17 cellular contexts compared by ENCODE assay signal in genomic region chr11:95456704-95457491, GRCh38.
"Had no signal": no experiment of that assay in that cellular context is flagged by ENCODE, and none has a peak within 500 bp of the region (broad histone marks: within the 10 kb centered on the region; RNA-seq: fewer than 3 reads in every experiment).

No MANE protein-coding gene starts in this region.

- H3K36me3 Mint-ChIP-seq: memory B cell, T-cell had no signal

- H3K4me3 ChIP-seq: sigmoid colon had no signal

- H3K4me3 Mint-ChIP-seq: activated CD4-positive, alpha-beta memory T cell treated with anti-CD3 and anti-CD28 coated beads, Interleukin-2, amount 10 ng/mL, durations not matched to agents 7 days and 5 days; activated CD4-positive, alpha-beta T cell treated with anti-CD3 and anti-CD28 coated beads for 36 hours; activated T-helper 1 cell treated with anti-CD3 and anti-CD28 coated beads, Interleukin-12 subunit alpha, Interleukin-12 subunit beta, Interleukin-2, Interleukin-4 antibody, amounts not matched to agents 30 ng/mL and 10 ng/mL and 1 ng/mL, durations not matched to agents 14 hours and 24 hours and 36 hours; central memory CD8-positive, alpha-beta T cell; dendritic cell treated with granulocyte-macrophage colony-stimulating factor and Interleukin-4, amounts not matched to agents 40 ng/mL and 50 ng/mL, for 4 days; effector memory CD8-positive, alpha-beta T cell; memory B cell; T-cell; type B pancreatic cell had no signal

- H3K9me3 Mint-ChIP-seq: central memory CD8-positive, alpha-beta T cell; effector memory CD8-positive, alpha-beta T cell had no signal

- H3K27ac ChIP-seq: sigmoid colon, VCaP had no signal

- H3K36me3 ChIP-seq: sigmoid colon had no signal

- DNase-seq: activated CD4-positive, alpha-beta memory T cell treated with anti-CD3 and anti-CD28 coated beads, Interleukin-2, amount 10 ng/mL, durations not matched to agents 7 days and 5 days; activated CD4-positive, alpha-beta T cell treated with anti-CD3 and anti-CD28 coated beads for 36 hours; activated CD8-positive, alpha-beta memory T cell treated with anti-CD3 and anti-CD28 coated beads, Interleukin-2, amount 50 U/mL, for 4 hours; activated naive CD4-positive, alpha-beta T cell; effector memory CD8-positive, alpha-beta T cell; left colon; sigmoid colon; stimulated activated CD4-positive, alpha-beta T cell treated with anti-CD3 and anti-CD28 coated beads, Interleukin-12 subunit alpha, Interleukin-12 subunit beta, amount 100 ng/mL, for 4 hours; stimulated activated naive CD4-positive, alpha-beta T cell treated with Interleukin-2 at 50 U/mL for 16 hours; T-cell; T1000 had no signal

- ATAC-seq: activated CD4-positive, alpha-beta T cell treated with anti-CD3 and anti-CD28 coated beads for 36 hours; effector memory CD8-positive, alpha-beta T cell; left colon; T-cell had no signal

- H3K27me3 Mint-ChIP-seq: activated CD4-positive, alpha-beta memory T cell treated with anti-CD3 and anti-CD28 coated beads, Interleukin-2, amount 10 ng/mL, durations not matched to agents 7 days and 5 days; activated CD4-positive, alpha-beta T cell treated with anti-CD3 and anti-CD28 coated beads for 36 hours; dendritic cell treated with granulocyte-macrophage colony-stimulating factor and Interleukin-4, amounts not matched to agents 40 ng/mL and 50 ng/mL, for 4 days; memory B cell; T-cell had no signal

- H3K27me3 ChIP-seq: sigmoid colon had no signal

- H3K4me1 Mint-ChIP-seq: activated CD4-positive, alpha-beta memory T cell treated with anti-CD3 and anti-CD28 coated beads, Interleukin-2, amount 10 ng/mL, durations not matched to agents 7 days and 5 days; activated CD4-positive, alpha-beta T cell treated with anti-CD3 and anti-CD28 coated beads for 36 hours; central memory CD8-positive, alpha-beta T cell; T-cell had no signal

- H3K27ac Mint-ChIP-seq: activated CD4-positive, alpha-beta memory T cell treated with anti-CD3 and anti-CD28 coated beads, Interleukin-2, amount 10 ng/mL, durations not matched to agents 7 days and 5 days; activated CD4-positive, alpha-beta T cell treated with anti-CD3 and anti-CD28 coated beads for 36 hours; activated T-helper 1 cell treated with anti-CD3 and anti-CD28 coated beads, Interleukin-12 subunit alpha, Interleukin-12 subunit beta, Interleukin-2, Interleukin-4 antibody, amounts not matched to agents 30 ng/mL and 10 ng/mL and 1 ng/mL, durations not matched to agents 14 hours and 24 hours and 36 hours; dendritic cell treated with granulocyte-macrophage colony-stimulating factor and Interleukin-4, amounts not matched to agents 40 ng/mL and 50 ng/mL, for 4 days; effector memory CD8-positive, alpha-beta T cell; memory B cell; T-cell; type B pancreatic cell had no signal
